In genomic region chr10:133318494-133319127, GRCh38 we compare ENCODE assay signal across 8 cellular contexts. TPM values are rescaled to one million over a fixed set of nuclear protein-coding genes. Genes with fewer than 3 reads are reported as not detected.
DNase-seq lines count a peak whose midpoint lies in the region; ATAC-seq and TF ChIP-seq lines count a peak whose summit lies in the region.

No MANE protein-coding gene starts in this region.

- intact Hi-C loops in ascending aorta (cut with DNase I): no loop called here

- TF ChIP-seq CTCF in ascending aorta (IDR thresholded peaks at IDR 0.05) (peak; percentile 37 to 71 (median 40)), smooth muscle cell (IDR thresholded peaks at IDR 0.05; ENCODE audit: borderline replicate concordance, insufficient read depth, poor library complexity, severe bottlenecking) (peak; percentile 83)

- no peaks in the 10 kb centered on the region for H3K79me2 ChIP-seq in smooth muscle cell (ENCODE audit: low read depth)

- H3K27ac ChIP-seq in ascending aorta (no peak overlapping the region), smooth muscle cell (ENCODE audit: low read depth) (no peak overlapping the region)

- H3K4me2 ChIP-seq in smooth muscle cell: peak overlapping the region; percentile 82

- DNase-seq in COLO668 (lab: John Stamatoyannopoulos, UW; ENCODE audit: unreplicated experiment): peak; percentile 73
- peak; percentile 70 for DNase-seq in LoVo (ENCODE audit: low spot score)
- peak; percentile 51 to 66 (median 63) for DNase-seq in T-helper 1 cell
- DNase-seq in ascending aorta (ENCODE audit: low spot score in 2 of 2): no peak
- peak; percentile 33 for DNase-seq in smooth muscle cell (lab: John Stamatoyannopoulos, UW; ENCODE audit: unreplicated experiment)

- H3K4me1 ChIP-seq in ascending aorta (peaks cover 0 to 4% of the 10 kb centered on the region in 2 donors), smooth muscle cell (ENCODE audit: low read depth) (no peaks in the 10 kb centered on the region)

- H2AFZ ChIP-seq in smooth muscle cell (ENCODE audit: low read depth): peak overlapping the region; percentile 59

- 3% methylated on average over 43 of the region's 51 CpGs for WGBS in smooth muscle cell (ENCODE audit: low lambda C conversion rate)

- no peaks in the 10 kb centered on the region for H3F3A ChIP-seq in smooth muscle cell (ENCODE audit: low read depth)

- H3K9me3 ChIP-seq in ascending aorta: no peaks in the 10 kb centered on the region
- H3K9me3 ChIP-seq in smooth muscle cell (replicated peaks; ENCODE audit: low read depth): no peaks in the 10 kb centered on the region

- ATAC-seq in GM21526 (IDR thresholded peaks at IDR 0.05; ENCODE audit: low FRiP score, unreplicated experiment): peak; percentile 81
- no peak for ATAC-seq in GM18907 (IDR thresholded peaks at IDR 0.05; ENCODE audit: unreplicated experiment)

- no peaks in the 10 kb centered on the region for H3K36me3 ChIP-seq in ascending aorta
- no peaks in the 10 kb centered on the region for H3K36me3 ChIP-seq in smooth muscle cell (ENCODE audit: low read depth)

- no peak overlapping the region for H3K9ac ChIP-seq in smooth muscle cell (ENCODE audit: low read depth)

- H4K20me1 ChIP-seq in smooth muscle cell (ENCODE audit: low read depth): no peaks in the 10 kb centered on the region

- H3K4me3 ChIP-seq in ascending aorta (peak overlapping the region; percentile 38 to 39), iPS-11a (ENCODE audit: low read depth, low read length) (peak overlapping the region; percentile 35), smooth muscle cell (peak overlapping the region; percentile 39)

- H3K27me3 ChIP-seq in ascending aorta: no peaks in the 10 kb centered on the region
- H3K27me3 ChIP-seq in smooth muscle cell (ENCODE audit: low read depth): no peaks in the 10 kb centered on the region

RNA-seq across cellular contexts. Expression of gene ZNF511, which starts 9.9 kb away (rescaled TPM):
- total RNA-seq in ascending aorta (51.8 TPM), smooth muscle cell (15.3 and 20.0 TPM in 2 replicates)
- polyA plus RNA-seq in smooth muscle cell: 52.3 and 70.2 TPM in 2 replicates

RNA-seq across cellular contexts. Expression of gene TUBGCP2, which starts 9.9 kb away (rescaled TPM):
- 72.4 TPM for total RNA-seq in ascending aorta
- total RNA-seq in smooth muscle cell: 39.5 and 48.5 TPM in 2 replicates
- polyA plus RNA-seq in smooth muscle cell: 40.5 and 47.0 TPM in 2 replicates

RNA-seq across cellular contexts. Expression of gene CALY, which starts 18.1 kb away (rescaled TPM):
- total RNA-seq in ascending aorta: not detected
- total RNA-seq in smooth muscle cell: 2.4 and 7.8 TPM in 2 replicates
- polyA plus RNA-seq in smooth muscle cell: 9.4 and 10.1 TPM in 2 replicates

RNA-seq across cellular contexts. Expression of gene PRAP1, which starts 28.6 kb away (rescaled TPM):
- total RNA-seq in ascending aorta: not detected
- total RNA-seq in smooth muscle cell: not detected in 2 replicates
- polyA plus RNA-seq in smooth muscle cell: 0.27 and 1.4 TPM in 2 replicates

RNA-seq across cellular contexts. Expression of gene FUOM, which starts 39.2 kb away (rescaled TPM):
- total RNA-seq in ascending aorta (38.5 TPM), smooth muscle cell (16.6 and 19.5 TPM in 2 replicates)
- 43.9 and 46.7 TPM in 2 replicates for polyA plus RNA-seq in smooth muscle cell

Comparison
In these comparisons a context has a peak if more than half of its experiments do, and no peak if none do; other contexts are left out.
1. DNase-seq: peak in COLO668 (single experiment), LoVo (single experiment), T-helper 1 cell (5 of 5) and smooth muscle cell (single experiment); none in ascending aorta (0 of 2).
2. Peak in every context shown above with its lines, with median percentiles within 50 percentile points of each other: H3K4me3 ChIP-seq.